In genomic region chr7:135980665-135981180, GRCh38 we compare ENCODE assay signal across 8 cellular contexts. TPM values are rescaled to one million over a fixed set of nuclear protein-coding genes. Genes with fewer than 3 reads are reported as not detected.
A peak's percentile ranks its signal among the peaks of the same experiment; 100 is the strongest.
DNase-seq lines count a peak whose midpoint lies in the region; ATAC-seq and TF ChIP-seq lines count a peak whose summit lies in the region.

No MANE protein-coding gene starts in this region.

- H3K9me3 Mint-ChIP-seq in T-helper 1 cell treated with Interleukin-12 subunit alpha and Interleukin-12 subunit beta and Interleukin-4 antibody, amounts not matched to agents 30 μg/mL and 1 μg/mL, for 36 hours: no peaks in the 10 kb centered on the region

- peak overlapping the region; percentile 81 for H3K27ac Mint-ChIP-seq in T-helper 1 cell treated with Interleukin-12 subunit alpha and Interleukin-12 subunit beta and Interleukin-4 antibody, amounts not matched to agents 30 μg/mL and 1 μg/mL, for 36 hours

- no peak for TF ChIP-seq CTCF in cardiac fibroblast (IDR thresholded peaks at IDR 0.05; ENCODE audit: low read depth, low read length)

- peak overlapping the region; percentile 70 for H3K4me3 Mint-ChIP-seq in T-helper 1 cell treated with Interleukin-12 subunit alpha and Interleukin-12 subunit beta and Interleukin-4 antibody, amounts not matched to agents 30 μg/mL and 1 μg/mL, for 36 hours

- peak; percentile 65 for ATAC-seq in HG03097 (IDR thresholded peaks at IDR 0.05; ENCODE audit: low FRiP score, unreplicated experiment)

- peaks cover 2% of the 10 kb centered on the region for H3K36me3 Mint-ChIP-seq in T-helper 1 cell treated with Interleukin-12 subunit alpha and Interleukin-12 subunit beta and Interleukin-4 antibody, amounts not matched to agents 30 μg/mL and 1 μg/mL, for 36 hours (ENCODE audit: low read depth)

- peak overlapping the region in 1 of 2 donors; percentile 6 for H3K4me3 ChIP-seq in cardiac fibroblast (replicated peaks in 1 of 2; ENCODE audit: low read depth in 2 of 2, low read length in 2 of 2)

- H3K4me1 Mint-ChIP-seq in T-helper 1 cell treated with Interleukin-12 subunit alpha and Interleukin-12 subunit beta and Interleukin-4 antibody, amounts not matched to agents 30 μg/mL and 1 μg/mL, for 36 hours (ENCODE audit: low read depth): peaks cover 46% of the 10 kb centered on the region

- DNase-seq in SIG-M5 treated with dmso at 0.1 percent for 504 hours (lab: John Stamatoyannopoulos, UW; ENCODE audit: unreplicated experiment) (peak; percentile 29), SIG-M5 (lab: John Stamatoyannopoulos, UW) (no peak), cardiac fibroblast (ENCODE audit: low read depth in 2 of 2) (peak; percentile 47 to 61), renal cortical epithelial cell (ENCODE audit: low read depth) (peak; percentile 70), COLO668 (lab: John Stamatoyannopoulos, UW; ENCODE audit: unreplicated experiment) (no peak), NCI-H774 (lab: John Stamatoyannopoulos, UW) (no peak)

- H3K27me3 Mint-ChIP-seq in T-helper 1 cell treated with Interleukin-12 subunit alpha and Interleukin-12 subunit beta and Interleukin-4 antibody, amounts not matched to agents 30 μg/mL and 1 μg/mL, for 36 hours (ENCODE audit: low read depth): no peaks in the 10 kb centered on the region

RNA-seq across cellular contexts. Expression of gene MTPN, which starts 3.6 kb away (rescaled TPM):
- total RNA-seq in renal cortical epithelial cell: 127 and 152 TPM in 2 replicates

Comparison
In these comparisons a context has a peak if more than half of its experiments do, and no peak if none do; other contexts are left out.
1. DNase-seq: peak in SIG-M5 treated with dmso at 0.1 percent for 504 hours (single experiment), cardiac fibroblast (2 of 2) and renal cortical epithelial cell (single experiment); none in SIG-M5 (single experiment), COLO668 (single experiment) and NCI-H774 (single experiment).